24 cellular contexts compared by ENCODE assay signal in the genomic region with DNA sequence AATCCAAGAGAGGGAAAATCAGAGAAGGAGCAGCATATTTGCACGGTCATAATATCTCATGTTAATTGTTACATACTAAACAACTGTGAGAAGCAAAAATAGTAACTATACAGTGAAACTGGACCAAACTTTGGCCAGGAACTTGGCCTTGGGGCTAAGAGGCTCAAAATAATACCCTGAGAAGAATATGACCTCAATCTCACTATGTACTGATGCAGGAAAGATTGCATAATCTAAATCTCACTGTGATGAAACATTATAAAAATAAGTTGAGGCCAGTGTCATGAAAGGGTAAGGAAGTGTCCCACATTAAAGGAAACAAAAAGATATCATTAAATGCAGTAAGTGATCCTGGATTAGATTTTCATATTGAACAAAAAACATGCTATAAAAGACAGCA. TPM values are rescaled to one million over a fixed set of nuclear protein-coding genes. Genes with fewer than 3 reads are reported as not detected.
DNase-seq lines count a peak whose midpoint lies in the region; ATAC-seq, FAIRE-seq and TF ChIP-seq lines count a peak whose summit lies in the region.
"Had no signal": no experiment of that assay in that cellular context is flagged by ENCODE, and none has a peak within 500 bp of the region (broad histone marks: within the 10 kb centered on the region; RNA-seq: fewer than 3 reads in every experiment).

No MANE protein-coding gene starts in this region.

- H3K27ac ChIP-seq in K562 (ENCODE audit: extremely low read depth, low read depth, low read length) (no peak overlapping the region), ascending aorta (no peak overlapping the region), transverse colon (no peak overlapping the region)
- H3K27ac ChIP-seq: body of pancreas, pancreas, sigmoid colon, thyroid gland had no signal

- TF ChIP-seq RAD21 in K562 (CRISPR knock-in tag; conservative IDR thresholded peaks at IDR 0.05 in 1 of 2, IDR thresholded peaks at IDR 0.05 in 1 of 2) = no peak

- H3K9me3 ChIP-seq in K562 (replicated peaks; ENCODE audit: control insufficient read depth, insufficient read depth, low read depth, low read length) = no peaks in the 10 kb centered on the region
- H3K9me3 ChIP-seq in ascending aorta = peaks cover 0 to 18% of the 10 kb centered on the region in 2 donors
- peaks cover 9 to 15% of the 10 kb centered on the region in 2 donors for H3K9me3 ChIP-seq in transverse colon
- H3K9me3 ChIP-seq: thyroid gland had no signal

- H3K27me3 ChIP-seq in K562 (ENCODE audit: control insufficient read depth in 2 of 2, insufficient read depth in 2 of 2, low read length in 2 of 2) (no peaks in the 10 kb centered on the region), ascending aorta (no peaks in the 10 kb centered on the region), transverse colon (no peaks in the 10 kb centered on the region)
- H3K27me3 ChIP-seq: body of pancreas, pancreas, sigmoid colon, thyroid gland had no signal

- H2AFZ ChIP-seq in K562 (ENCODE audit: low read depth, low read length) = no peak overlapping the region

- CTCF ChIA-PET in K562 (lab: Yijun Ruan, JAX; ENCODE audit: low intra/inter-chr PET ratio) = no interaction called here

- no TSS peak for BruUV-seq in K562 (replicated peaks; lab: Mats Ljungman, UMichigan)

- in situ Hi-C loops in K562 (cut with MboI) = no loop called here
- in situ Hi-C loops in transverse colon (cut with MboI; ENCODE audit: low pct_ligation_motif_present in 1 of 4, low pct_unique_long_range_greater_than_20kb in 1 of 4, low sequenced_read_pairs in 3 of 4) = loop anchor here in 1 of 4 donors (25.0 kb wide), 1 partner anchor 93 kb away; no protein-coding TSS in a partner anchor

- no peak overlapping the region for H3K4me3 ChIP-seq in K562
- H3K4me3 ChIP-seq in fibroblast of villous mesenchyme (ENCODE audit: low read depth, low read length) = no peak overlapping the region
- H3K4me3 ChIP-seq in ascending aorta = no peak overlapping the region
- H3K4me3 ChIP-seq in transverse colon = no peak overlapping the region
- H3K4me3 ChIP-seq: body of pancreas, pancreas, sigmoid colon, thyroid gland had no signal

- peaks cover 2% of the 10 kb centered on the region; the same call in 1 of the 3 replicates for H3K36me3 ChIP-seq in K562 (ENCODE audit: control insufficient read depth, insufficient read depth, low read length)
- H3K36me3 ChIP-seq in ascending aorta = peaks cover 0 to 4% of the 10 kb centered on the region in 2 donors
- H3K36me3 ChIP-seq in transverse colon = peaks cover 0 to 10% (median 4%) of the 10 kb centered on the region in 4 donors
- H3K36me3 ChIP-seq: thyroid gland had no signal

- H3K79me2 ChIP-seq in K562 (ENCODE audit: control insufficient read depth, insufficient read depth, low read length) = no peaks in the 10 kb centered on the region

- intact Hi-C loops in K562 (cut with micrococcal nuclease) = no loop called here
- intact Hi-C loops in ascending aorta (cut with DNase I) = no loop called here
- intact Hi-C loops in transverse colon (cut with DNase I; ENCODE audit: low total_unique reads) = no loop called here

- TF ChIP-seq POLR2A in K562 (conservative IDR thresholded peaks at IDR 0.05) (no peak), transverse colon (IDR thresholded peaks at IDR 0.05) (no peak)

- TF ChIP-seq CTCF in K562 (IDR thresholded peaks at IDR 0.05 in 2 of 3, conservative IDR thresholded peaks at IDR 0.05 in 1 of 3; ENCODE audit: insufficient read depth in 2 of 3, low read depth in 1 of 3, low read length in 3 of 3) = no peak
- TF ChIP-seq CTCF in fibroblast of villous mesenchyme (IDR thresholded peaks at IDR 0.05; ENCODE audit: insufficient read depth, low read depth, low read length) = no peak
- TF ChIP-seq CTCF in ascending aorta (IDR thresholded peaks at IDR 0.05) = no peak
- no peak for TF ChIP-seq CTCF in transverse colon (IDR thresholded peaks at IDR 0.05)

- POLR2A ChIA-PET in K562 (lab: Yijun Ruan, JAX) = no interaction called here

- H3K9ac ChIP-seq in K562 (ENCODE audit: insufficient read depth in 1 of 2, low read depth in 2 of 2, low read length in 2 of 2) = no peak overlapping the region

- no peak for ATAC-seq in K562
- ATAC-seq: activated naive CD4-positive, alpha-beta T cell treated with anti-CD3 and anti-CD28 coated beads, Interleukin-2, amount 50 U/mL, for 72 hours; activated T-cell treated with anti-CD3 and anti-CD28 coated beads, Interleukin-2, amount 50 U/mL, for 72 hours; body of pancreas; left colon; natural killer cell; pancreas; stimulated activated memory B cell treated with anti-CD40 and anti-IgM and Interleukin-4, amounts not matched to agents 10 μg/mL and 1 μg/mL and 100 μg/mL, for 72 hours had no signal

- TF ChIP-seq EP300 in K562 (IDR thresholded peaks at IDR 0.05; ENCODE audit: low read length) (no peak), transverse colon (IDR thresholded peaks at IDR 0.05; ENCODE audit: low read depth) (no peak)

- 43% methylated on average over 1 of the region's 1 CpG for WGBS in K562 (ENCODE audit: insufficient coverage, low coverage, missing lambda C conversion rate)
- WGBS in transverse colon (ENCODE audit: low coverage in 1 of 2), 2 donors = 83 to 100% methylated on average over 1 of the region's 1 CpG

- DNase-seq in AG08396 (ENCODE audit: low spot score) (peak; percentile 8), LHCN-M2 (ENCODE audit: low read depth) (peak; percentile 39), K562 (ENCODE audit: extremely low read depth in 1 of 4, low spot score in 3 of 4) (no peak), fibroblast of villous mesenchyme (ENCODE audit: low read depth) (peak; percentile 41), ascending aorta (ENCODE audit: low spot score in 2 of 2) (no peak), transverse colon (no peak), SKM-1 (lab: John Stamatoyannopoulos, UW; ENCODE audit: unreplicated experiment) (no peak), NCI-H345 treated with DMSO at 0.1 percent for 48 hours (lab: John Stamatoyannopoulos, UW; ENCODE audit: unreplicated experiment) (no peak)
- DNase-seq: activated T-cell treated with anti-CD3 and anti-CD28 coated beads, Interleukin-2, amount 50 U/mL, for 72 hours; body of pancreas; CD4-positive, alpha-beta T cell; DMS79; glutamatergic neuron; H9; Karpas-422; left colon; natural killer cell; NCI-H524 treated with DMSO at 0.1 percent for 48 hours; pancreas; sigmoid colon; SW 1271; thyroid gland had no signal

- no peaks in the 10 kb centered on the region for H3K9me1 ChIP-seq in K562 (ENCODE audit: control insufficient read depth, insufficient read depth, low read length)

- FAIRE-seq in K562 (lab: Jason Lieb, UNC) = no peak
- FAIRE-seq: pancreas had no signal

- no peaks in the 10 kb centered on the region for H3K4me1 ChIP-seq in K562 (replicated peaks in 1 of 2; ENCODE audit: control insufficient read depth in 2 of 2, insufficient read depth in 2 of 2, low read length in 2 of 2)
- no peaks in the 10 kb centered on the region for H3K4me1 ChIP-seq in ascending aorta
- H3K4me1 ChIP-seq in transverse colon = no peaks in the 10 kb centered on the region
- H3K4me1 ChIP-seq: body of pancreas, pancreas, sigmoid colon, thyroid gland had no signal

- no peak overlapping the region for H3K4me2 ChIP-seq in K562 (ENCODE audit: insufficient read depth, low read length)

- no peaks in the 10 kb centered on the region for H4K20me1 ChIP-seq in K562 (replicated peaks; ENCODE audit: control insufficient read depth, insufficient read depth, low read length)

RNA-seq across cellular contexts. Expression of gene ZRANB3, which starts 36.5 kb away (rescaled TPM):
- total RNA-seq in LHCN-M2 (2014; rRNA removed) = 10.4 and 11.5 TPM in 2 replicates
- 1.9 TPM for polyA plus RNA-seq in LHCN-M2 (2012)
- 19.3 and 48.2 TPM in 2 replicates for total RNA-seq in K562 (2011; cell fraction: chromatin; rRNA removed; ENCODE audit: low replicate concordance)
- total RNA-seq in K562 (2011; cell fraction: nucleolus; rRNA removed) = 7.0 and 8.8 TPM in 2 replicates
- 15.4 and 25.0 TPM in 2 replicates for total RNA-seq in K562 (2011; cell fraction: nucleoplasm; rRNA removed)
- 8.6 and 11.6 TPM in 2 replicates for total RNA-seq in K562 (2014; rRNA removed)
- 19.1 and 24.7 TPM in 2 replicates for total RNA-seq in K562 (2014; rRNA removed; fragmentation: Illumina TruSeq; extraction: Trizol)
- 13.3 and 15.0 TPM in 2 replicates for total RNA-seq in K562 (2015; rRNA removed; fragmentation: Illumina TruSeq; extraction: Trizol)
- total RNA-seq in K562 (2021) = 14.7 and 16.3 TPM in 2 replicates
- polyA plus RNA-seq in K562 (2011; rRNA removed) = 15.7 and 21.3 TPM in 2 replicates
- polyA plus RNA-seq in K562 (2011; cell fraction: cytosol; rRNA removed) = 4.9 and 9.7 TPM in 2 replicates
- polyA plus RNA-seq in K562 (2011; cell fraction: nucleus; rRNA removed) = 4.6 and 6.2 TPM in 2 replicates
- 8.6 and 10.9 TPM in 2 replicates for polyA plus RNA-seq in K562 (2012)
- 11.8 and 13.9 TPM in 2 replicates for polyA plus RNA-seq in K562 (2014; fragmentation: Illumina TruSeq; extraction: Trizol)
- 10 to 100 TPM; 12.1 to 15.3 TPM for polyA plus RNA-seq in K562 (2014; fragmentation: Nextera tagmentation; extraction: Ambion mirVana)
- polyA plus RNA-seq in K562 (2014; rRNA removed) = 7.1 and 9.5 TPM in 2 replicates
- 27.5 and 30.9 TPM in 2 replicates for polyA minus RNA-seq in K562 (2011; rRNA and poly(A)+ RNA removed)
- polyA minus RNA-seq in K562 (2011; cell fraction: cytosol; rRNA and poly(A)+ RNA removed) = 7.8 and 10.9 TPM in 2 replicates
- 8.5 and 14.7 TPM in 2 replicates for polyA minus RNA-seq in K562 (2011; cell fraction: nucleus; rRNA and poly(A)+ RNA removed)
- total RNA-seq in fibroblast of villous mesenchyme = 4.8 and 9.1 TPM in 2 replicates
- 2.3 TPM for total RNA-seq in ascending aorta
- total RNA-seq in transverse colon = 1 to 10 TPM in 3 of 4 donors, under 1 TPM in 1; 0.37 to 3.0 (median 1.6) TPM

RNA-seq across cellular contexts. Expression of gene R3HDM1, which starts 36.8 kb away (rescaled TPM):
- total RNA-seq in LHCN-M2 (2014; rRNA removed) (9.0 and 11.7 TPM in 2 replicates), K562 (2014; rRNA removed) (11.1 and 14.2 TPM in 2 replicates), K562 (2014; rRNA removed; fragmentation: Illumina TruSeq; extraction: Trizol) (26.8 and 28.2 TPM in 2 replicates), K562 (2015; rRNA removed; fragmentation: Illumina TruSeq; extraction: Trizol) (31.0 and 31.4 TPM in 2 replicates), K562 (2021) (49.4 and 50.1 TPM in 2 replicates), fibroblast of villous mesenchyme (12.9 and 13.8 TPM in 2 replicates), ascending aorta (5.0 TPM), transverse colon (10 to 100 TPM; 13.7 to 22.3 (median 19.2) TPM)
- polyA plus RNA-seq in LHCN-M2 (2012) = 13.6 TPM
- total RNA-seq in K562 (2011; cell fraction: chromatin; rRNA removed; ENCODE audit: low replicate concordance) = 36.9 and 130 TPM in 2 replicates
- 23.0 and 34.0 TPM in 2 replicates for total RNA-seq in K562 (2011; cell fraction: nucleolus; rRNA removed)
- total RNA-seq in K562 (2011; cell fraction: nucleoplasm; rRNA removed) = 54.6 and 83.0 TPM in 2 replicates
- polyA plus RNA-seq in K562 (2011; rRNA removed) (72.1 and 81.8 TPM in 2 replicates), K562 (2014; fragmentation: Illumina TruSeq; extraction: Trizol) (72.7 and 89.4 TPM in 2 replicates), K562 (2014; fragmentation: Nextera tagmentation; extraction: Ambion mirVana) (10 to 100 TPM; 12.4 to 20.8 TPM), K562 (2014; rRNA removed) (43.4 and 44.3 TPM in 2 replicates)
- polyA plus RNA-seq in K562 (2011; cell fraction: cytosol; rRNA removed) = 111 and 126 TPM in 2 replicates
- 39.0 and 43.6 TPM in 2 replicates for polyA plus RNA-seq in K562 (2011; cell fraction: nucleus; rRNA removed)
- polyA plus RNA-seq in K562 (2012) = 32.7 and 43.5 TPM in 2 replicates
- 56.2 and 56.6 TPM in 2 replicates for polyA minus RNA-seq in K562 (2011; rRNA and poly(A)+ RNA removed)
- polyA minus RNA-seq in K562 (2011; cell fraction: cytosol; rRNA and poly(A)+ RNA removed) = 35.9 and 43.7 TPM in 2 replicates
- 32.2 and 40.2 TPM in 2 replicates for polyA minus RNA-seq in K562 (2011; cell fraction: nucleus; rRNA and poly(A)+ RNA removed)

Comparison
In these comparisons a context has a peak if more than half of its experiments do, and no peak if none do; other contexts are left out.
1. DNase-seq: peak in AG08396 (single experiment), LHCN-M2 (single experiment) and fibroblast of villous mesenchyme (single experiment); none in K562 (0 of 4), ascending aorta (0 of 2), transverse colon (single experiment), SKM-1 (single experiment) and NCI-H345 treated with DMSO at 0.1 percent for 48 hours (single experiment).